ENCODE assay signal across 1 cellular context in genomic region chr4:687048-687974, GRCh38.
TF ChIP-seq lines count a peak whose summit lies in the region.

No MANE protein-coding gene starts in this region.

TF ChIP-seq in HepG2, 621 proteins besides CTCF, POLR2A, EP300 and RAD21 (continues in another document):
- TF ChIP-seq ZNF552 (CRISPR knock-in tag; IDR thresholded peaks at IDR 0.05; ENCODE audit: borderline replicate concordance): peak; percentile 35; the same call in 1 of the 2 replicates
- 0 out of 2 replicates have a peak, but pooled peaks have one; percentile 31 for TF ChIP-seq PHF20 (CRISPR knock-in tag; IDR thresholded peaks at IDR 0.05)
- TF ChIP-seq SOX5 (CRISPR knock-in tag; IDR thresholded peaks at IDR 0.05; ENCODE audit: borderline replicate concordance): peak; percentile 18; the same call in 1 of the 2 replicates
- TF ChIP-seq ZNF660 (CRISPR knock-in tag; IDR thresholded peaks at IDR 0.05; ENCODE audit: borderline replicate concordance, low read depth): no peak
- 0 out of 2 replicates have a peak, but pooled peaks have one; percentile 13 for TF ChIP-seq ARNT2 (CRISPR knock-in tag; IDR thresholded peaks at IDR 0.05; ENCODE audit: low read depth)
- TF ChIP-seq, protein P1, sequence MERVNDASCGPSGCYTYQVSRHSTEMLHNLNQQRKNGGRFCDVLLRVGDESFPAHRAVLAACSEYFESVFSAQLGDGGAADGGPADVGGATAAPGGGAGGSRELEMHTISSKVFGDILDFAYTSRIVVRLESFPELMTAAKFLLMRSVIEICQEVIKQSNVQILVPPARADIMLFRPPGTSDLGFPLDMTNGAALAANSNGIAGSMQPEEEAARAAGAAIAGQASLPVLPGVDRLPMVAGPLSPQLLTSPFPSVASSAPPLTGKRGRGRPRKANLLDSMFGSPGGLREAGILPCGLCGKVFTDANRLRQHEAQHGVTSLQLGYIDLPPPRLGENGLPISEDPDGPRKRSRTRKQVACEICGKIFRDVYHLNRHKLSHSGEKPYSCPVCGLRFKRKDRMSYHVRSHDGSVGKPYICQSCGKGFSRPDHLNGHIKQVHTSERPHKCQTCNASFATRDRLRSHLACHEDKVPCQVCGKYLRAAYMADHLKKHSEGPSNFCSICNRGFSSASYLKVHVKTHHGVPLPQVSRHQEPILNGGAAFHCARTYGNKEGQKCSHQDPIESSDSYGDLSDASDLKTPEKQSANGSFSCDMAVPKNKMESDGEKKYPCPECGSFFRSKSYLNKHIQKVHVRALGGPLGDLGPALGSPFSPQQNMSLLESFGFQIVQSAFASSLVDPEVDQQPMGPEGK (CRISPR knock-in tag; IDR thresholded peaks at IDR 0.05): peak; percentile 70
- peak; percentile 57; the same call in 1 of the 3 replicates for TF ChIP-seq MXI1 (IDR thresholded peaks at IDR 0.05; ENCODE audit: borderline replicate concordance, low read depth, low read length)
- TF ChIP-seq HNRNPH1 (optimal IDR thresholded peaks at IDR 0.05; ENCODE audit: low read depth, low read length): no peak
- no peak for TF ChIP-seq PHB2 (IDR thresholded peaks at IDR 0.05; ENCODE audit: partially characterized antibody)
- peak; percentile 66 for TF ChIP-seq ZNF263 (CRISPR knock-in tag; IDR thresholded peaks at IDR 0.05)
- TF ChIP-seq ZFP91 (CRISPR knock-in tag; IDR thresholded peaks at IDR 0.05; ENCODE audit: borderline replicate concordance): peak; percentile 79
- TF ChIP-seq TOPORS (CRISPR knock-in tag; IDR thresholded peaks at IDR 0.05): no peak
- 0 out of 2 replicates have a peak, but pooled peaks have one; percentile 26 for TF ChIP-seq ZNF598 (CRISPR knock-in tag; IDR thresholded peaks at IDR 0.05; ENCODE audit: borderline replicate concordance)
- no peak for TF ChIP-seq MIER2 (CRISPR knock-in tag; IDR thresholded peaks at IDR 0.05)
- TF ChIP-seq ZNF546 (CRISPR knock-in tag; conservative IDR thresholded peaks at IDR 0.05): 0 out of 2 replicates have a peak, but pooled peaks have one; percentile 73
- TF ChIP-seq PTBP1 (IDR thresholded peaks at IDR 0.05; ENCODE audit: low read depth, low read length, poor library complexity, severe bottlenecking): peak; percentile 52
- TF ChIP-seq, protein P2, sequence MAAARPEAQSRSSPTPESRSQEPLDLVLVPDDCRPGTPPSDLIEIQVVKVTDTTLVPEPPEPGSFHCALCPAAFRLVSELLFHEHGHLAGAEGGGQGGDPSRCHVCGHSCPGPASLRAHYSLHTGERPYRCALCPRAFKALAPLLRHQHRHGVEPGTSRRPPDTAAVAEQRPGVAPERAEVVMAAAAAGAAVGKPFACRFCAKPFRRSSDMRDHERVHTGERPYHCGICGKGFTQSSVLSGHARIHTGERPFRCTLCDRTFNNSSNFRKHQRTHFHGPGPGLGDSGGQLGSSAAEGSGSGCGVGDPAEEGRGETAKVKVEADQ (CRISPR knock-in tag; IDR thresholded peaks at IDR 0.05; ENCODE audit: borderline replicate concordance): peak; percentile 9; the same call in 1 of the 2 replicates
- no peak for TF ChIP-seq MAZ (IDR thresholded peaks at IDR 0.05; ENCODE audit: borderline replicate concordance, low read depth, low read length)
- 0 out of 2 replicates have a peak, but pooled peaks have one; percentile 10 for TF ChIP-seq MAZ (CRISPR knock-in tag; IDR thresholded peaks at IDR 0.05; ENCODE audit: low read depth)
- TF ChIP-seq, protein P3, sequence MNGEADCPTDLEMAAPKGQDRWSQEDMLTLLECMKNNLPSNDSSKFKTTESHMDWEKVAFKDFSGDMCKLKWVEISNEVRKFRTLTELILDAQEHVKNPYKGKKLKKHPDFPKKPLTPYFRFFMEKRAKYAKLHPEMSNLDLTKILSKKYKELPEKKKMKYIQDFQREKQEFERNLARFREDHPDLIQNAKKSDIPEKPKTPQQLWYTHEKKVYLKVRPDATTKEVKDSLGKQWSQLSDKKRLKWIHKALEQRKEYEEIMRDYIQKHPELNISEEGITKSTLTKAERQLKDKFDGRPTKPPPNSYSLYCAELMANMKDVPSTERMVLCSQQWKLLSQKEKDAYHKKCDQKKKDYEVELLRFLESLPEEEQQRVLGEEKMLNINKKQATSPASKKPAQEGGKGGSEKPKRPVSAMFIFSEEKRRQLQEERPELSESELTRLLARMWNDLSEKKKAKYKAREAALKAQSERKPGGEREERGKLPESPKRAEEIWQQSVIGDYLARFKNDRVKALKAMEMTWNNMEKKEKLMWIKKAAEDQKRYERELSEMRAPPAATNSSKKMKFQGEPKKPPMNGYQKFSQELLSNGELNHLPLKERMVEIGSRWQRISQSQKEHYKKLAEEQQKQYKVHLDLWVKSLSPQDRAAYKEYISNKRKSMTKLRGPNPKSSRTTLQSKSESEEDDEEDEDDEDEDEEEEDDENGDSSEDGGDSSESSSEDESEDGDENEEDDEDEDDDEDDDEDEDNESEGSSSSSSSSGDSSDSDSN (CRISPR knock-in tag; IDR thresholded peaks at IDR 0.05): peak; percentile 82
- TF ChIP-seq TARDBP (CRISPR knock-in tag; IDR thresholded peaks at IDR 0.05): peak; percentile 43; the same call in 1 of the 2 replicates
- no peak for TF ChIP-seq NFYC (CRISPR knock-in tag; IDR thresholded peaks at IDR 0.05)
- no peak for TF ChIP-seq HMGA1 (CRISPR knock-in tag; conservative IDR thresholded peaks at IDR 0.05)
- TF ChIP-seq HOMEZ (CRISPR knock-in tag; IDR thresholded peaks at IDR 0.05; ENCODE audit: low read depth): peak; percentile 26; the same call in 1 of the 2 replicates
- TF ChIP-seq ZNF766 (CRISPR knock-in tag; IDR thresholded peaks at IDR 0.05; ENCODE audit: borderline replicate concordance): 0 out of 2 replicates have a peak, but pooled peaks have one; percentile 48
- no peak for TF ChIP-seq ATF6 (CRISPR knock-in tag; conservative IDR thresholded peaks at IDR 0.05)
- peak; percentile 90 for TF ChIP-seq ZNF292 (CRISPR knock-in tag; IDR thresholded peaks at IDR 0.05; ENCODE audit: borderline replicate concordance, low read depth)
- TF ChIP-seq ZNF460 (CRISPR knock-in tag; IDR thresholded peaks at IDR 0.05; ENCODE audit: borderline replicate concordance): no peak
- TF ChIP-seq, protein P4, sequence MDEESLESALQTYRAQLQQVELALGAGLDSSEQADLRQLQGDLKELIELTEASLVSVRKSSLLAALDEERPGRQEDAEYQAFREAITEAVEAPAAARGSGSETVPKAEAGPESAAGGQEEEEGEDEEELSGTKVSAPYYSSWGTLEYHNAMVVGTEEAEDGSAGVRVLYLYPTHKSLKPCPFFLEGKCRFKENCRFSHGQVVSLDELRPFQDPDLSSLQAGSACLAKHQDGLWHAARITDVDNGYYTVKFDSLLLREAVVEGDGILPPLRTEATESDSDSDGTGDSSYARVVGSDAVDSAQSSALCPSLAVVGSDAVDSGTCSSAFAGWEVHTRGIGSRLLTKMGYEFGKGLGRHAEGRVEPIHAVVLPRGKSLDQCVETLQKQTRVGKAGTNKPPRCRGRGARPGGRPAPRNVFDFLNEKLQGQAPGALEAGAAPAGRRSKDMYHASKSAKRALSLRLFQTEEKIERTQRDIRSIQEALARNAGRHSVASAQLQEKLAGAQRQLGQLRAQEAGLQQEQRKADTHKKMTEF (CRISPR knock-in tag; IDR thresholded peaks at IDR 0.05): peak; percentile 61; the same call in 1 of the 2 replicates
- peak; percentile 48 for TF ChIP-seq SRSF1 (optimal IDR thresholded peaks at IDR 0.05; ENCODE audit: low read depth, low read length)
- TF ChIP-seq SP4 (CRISPR knock-in tag; IDR thresholded peaks at IDR 0.05): 0 out of 2 replicates have a peak, but pooled peaks have one; percentile 32
- peak; percentile 69; the same call in 1 of the 2 replicates for TF ChIP-seq KLF12 (CRISPR knock-in tag; IDR thresholded peaks at IDR 0.05; ENCODE audit: borderline replicate concordance)
- 0 out of 2 replicates have a peak, but pooled peaks have one; percentile 49 for TF ChIP-seq ZNF547 (CRISPR knock-in tag; IDR thresholded peaks at IDR 0.05)
- TF ChIP-seq RARG (CRISPR knock-in tag; IDR thresholded peaks at IDR 0.05; ENCODE audit: low read depth): no peak
- peak; percentile 70; the same call in 1 of the 2 replicates for TF ChIP-seq NR2C2 (CRISPR knock-in tag; IDR thresholded peaks at IDR 0.05; ENCODE audit: borderline replicate concordance)
- TF ChIP-seq, protein P5, sequence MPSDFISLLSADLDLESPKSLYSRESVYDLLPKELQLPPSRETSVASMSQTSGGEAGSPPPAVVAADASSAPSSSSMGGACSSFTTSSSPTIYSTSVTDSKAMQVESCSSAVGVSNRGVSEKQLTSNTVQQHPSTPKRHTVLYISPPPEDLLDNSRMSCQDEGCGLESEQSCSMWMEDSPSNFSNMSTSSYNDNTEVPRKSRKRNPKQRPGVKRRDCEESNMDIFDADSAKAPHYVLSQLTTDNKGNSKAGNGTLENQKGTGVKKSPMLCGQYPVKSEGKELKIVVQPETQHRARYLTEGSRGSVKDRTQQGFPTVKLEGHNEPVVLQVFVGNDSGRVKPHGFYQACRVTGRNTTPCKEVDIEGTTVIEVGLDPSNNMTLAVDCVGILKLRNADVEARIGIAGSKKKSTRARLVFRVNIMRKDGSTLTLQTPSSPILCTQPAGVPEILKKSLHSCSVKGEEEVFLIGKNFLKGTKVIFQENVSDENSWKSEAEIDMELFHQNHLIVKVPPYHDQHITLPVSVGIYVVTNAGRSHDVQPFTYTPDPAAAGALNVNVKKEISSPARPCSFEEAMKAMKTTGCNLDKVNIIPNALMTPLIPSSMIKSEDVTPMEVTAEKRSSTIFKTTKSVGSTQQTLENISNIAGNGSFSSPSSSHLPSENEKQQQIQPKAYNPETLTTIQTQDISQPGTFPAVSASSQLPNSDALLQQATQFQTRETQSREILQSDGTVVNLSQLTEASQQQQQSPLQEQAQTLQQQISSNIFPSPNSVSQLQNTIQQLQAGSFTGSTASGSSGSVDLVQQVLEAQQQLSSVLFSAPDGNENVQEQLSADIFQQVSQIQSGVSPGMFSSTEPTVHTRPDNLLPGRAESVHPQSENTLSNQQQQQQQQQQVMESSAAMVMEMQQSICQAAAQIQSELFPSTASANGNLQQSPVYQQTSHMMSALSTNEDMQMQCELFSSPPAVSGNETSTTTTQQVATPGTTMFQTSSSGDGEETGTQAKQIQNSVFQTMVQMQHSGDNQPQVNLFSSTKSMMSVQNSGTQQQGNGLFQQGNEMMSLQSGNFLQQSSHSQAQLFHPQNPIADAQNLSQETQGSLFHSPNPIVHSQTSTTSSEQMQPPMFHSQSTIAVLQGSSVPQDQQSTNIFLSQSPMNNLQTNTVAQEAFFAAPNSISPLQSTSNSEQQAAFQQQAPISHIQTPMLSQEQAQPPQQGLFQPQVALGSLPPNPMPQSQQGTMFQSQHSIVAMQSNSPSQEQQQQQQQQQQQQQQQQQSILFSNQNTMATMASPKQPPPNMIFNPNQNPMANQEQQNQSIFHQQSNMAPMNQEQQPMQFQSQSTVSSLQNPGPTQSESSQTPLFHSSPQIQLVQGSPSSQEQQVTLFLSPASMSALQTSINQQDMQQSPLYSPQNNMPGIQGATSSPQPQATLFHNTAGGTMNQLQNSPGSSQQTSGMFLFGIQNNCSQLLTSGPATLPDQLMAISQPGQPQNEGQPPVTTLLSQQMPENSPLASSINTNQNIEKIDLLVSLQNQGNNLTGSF (CRISPR knock-in tag; IDR thresholded peaks at IDR 0.05): 0 out of 2 replicates have a peak, but pooled peaks have one; percentile 19
- peak; percentile 65; the same call in 1 of the 2 replicates for TF ChIP-seq ZNF350 (CRISPR knock-in tag; IDR thresholded peaks at IDR 0.05; ENCODE audit: borderline replicate concordance, low read depth)
- 0 out of 2 replicates have a peak, but pooled peaks have one; percentile 38 for TF ChIP-seq IKZF5 (CRISPR knock-in tag; IDR thresholded peaks at IDR 0.05)
- peak; percentile 68 for TF ChIP-seq DRAP1 (CRISPR knock-in tag; IDR thresholded peaks at IDR 0.05)
- peak; percentile 42 for TF ChIP-seq ZNF883 (CRISPR knock-in tag; IDR thresholded peaks at IDR 0.05; ENCODE audit: not compliant biosample characterization)
